Comparison of ENCODE assay signal across 22 cellular contexts in the genomic region with DNA sequence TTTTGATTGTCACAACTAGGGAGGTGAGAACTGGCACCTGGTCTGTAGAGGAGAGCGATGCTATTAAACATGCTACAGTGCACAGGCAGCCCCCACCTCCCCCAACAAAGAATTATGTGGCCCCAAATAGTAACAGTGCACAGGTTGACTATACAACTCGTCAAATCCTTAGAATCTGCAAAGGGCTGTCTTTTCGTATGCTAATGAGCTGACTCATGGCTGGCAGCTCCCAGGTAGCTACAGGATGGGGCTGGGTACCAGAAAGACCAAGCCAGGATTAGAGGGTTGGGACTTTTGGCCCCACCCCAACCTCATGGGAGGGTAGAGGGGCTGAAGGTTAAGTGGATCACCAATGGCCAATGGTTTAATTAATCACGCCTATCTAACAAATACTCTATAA.
DNase-seq lines count a peak whose midpoint lies in the region; ATAC-seq, FAIRE-seq and TF ChIP-seq lines count a peak whose summit lies in the region.
"Had no signal": no experiment of that assay in that cellular context is flagged by ENCODE, and none has a peak within 500 bp of the region (broad histone marks: within the 10 kb centered on the region; RNA-seq: fewer than 3 reads in every experiment).

No MANE protein-coding gene starts in this region.

- H3F3A ChIP-seq in GM23338 (replicated peaks; ENCODE audit: low read depth): no peaks in the 10 kb centered on the region

- H3K36me3 Mint-ChIP-seq in GM23338 (ENCODE audit: low read depth): no peaks in the 10 kb centered on the region
- H3K36me3 Mint-ChIP-seq in astrocyte (ENCODE audit: low read depth, unreplicated experiment): no peaks in the 10 kb centered on the region
- H3K36me3 Mint-ChIP-seq: IgD-negative memory B cell had no signal

- H3K36me3 ChIP-seq in GM23338 (ENCODE audit: insufficient read depth): no peaks in the 10 kb centered on the region
- H3K36me3 ChIP-seq in astrocyte (ENCODE audit: insufficient read depth, low read length): no peaks in the 10 kb centered on the region
- no peaks in the 10 kb centered on the region for H3K36me3 ChIP-seq in esophagus muscularis mucosa
- H3K36me3 ChIP-seq in Peyer's patch: no peaks in the 10 kb centered on the region

- no peak overlapping the region for H3K4me3 Mint-ChIP-seq in GM23338
- no peak overlapping the region for H3K4me3 Mint-ChIP-seq in astrocyte (ENCODE audit: unreplicated experiment)
- H3K4me3 Mint-ChIP-seq: CD4-positive, alpha-beta T cell; IgD-negative memory B cell had no signal

- H3K9me3 Mint-ChIP-seq in GM23338 (no peaks in the 10 kb centered on the region; the same call in 2 of the 3 replicates), astrocyte (ENCODE audit: unreplicated experiment) (peaks cover 3% of the 10 kb centered on the region)
- H3K9me3 Mint-ChIP-seq: CD4-positive, alpha-beta T cell had no signal

- H3K9me2 ChIP-seq in GM23338 (ENCODE audit: insufficient read depth): peaks cover 3% of the 10 kb centered on the region; the same call in 1 of the 2 replicates

- H3K4me1 ChIP-seq in GM23338 (ENCODE audit: insufficient read depth) (peaks cover 4% of the 10 kb centered on the region), astrocyte (ENCODE audit: insufficient read depth, low read length) (peaks cover 21% of the 10 kb centered on the region), esophagus muscularis mucosa (peaks cover 0 to 12% (median 8%) of the 10 kb centered on the region in 4 donors), Peyer's patch (peaks cover 0 to 6% (median 0%) of the 10 kb centered on the region in 4 donors)
- H3K4me1 ChIP-seq: A549, Caco-2 had no signal

- H3K27ac ChIP-seq in GM23338 (ENCODE audit: low read depth): no peak overlapping the region
- no peak overlapping the region for H3K27ac ChIP-seq in astrocyte (ENCODE audit: low read depth, low read length)
- H3K27ac ChIP-seq in esophagus muscularis mucosa (replicated peaks in 1 of 4): no peak overlapping the region
- no peak overlapping the region for H3K27ac ChIP-seq in Peyer's patch
- H3K27ac ChIP-seq: 22Rv1, A549, C4-2B, GM23248 had no signal

- TF ChIP-seq POLR2A in esophagus muscularis mucosa (IDR thresholded peaks at IDR 0.05; ENCODE audit: low read depth) (no peak), H54 (IDR thresholded peaks at IDR 0.05; ENCODE audit: low read depth, low read length) (no peak), Peyer's patch (IDR thresholded peaks at IDR 0.05) (no peak)

- no peak overlapping the region for H3K4me3 ChIP-seq in GM23338
- no peak overlapping the region for H3K4me3 ChIP-seq in astrocyte (ENCODE audit: insufficient read depth, low read depth, low read length)
- H3K4me3 ChIP-seq in esophagus muscularis mucosa: no peak overlapping the region
- no peak overlapping the region for H3K4me3 ChIP-seq in Peyer's patch
- H3K4me3 ChIP-seq: A549, GM23248 had no signal

- no peaks in the 10 kb centered on the region for H3K27me3 ChIP-seq in GM23338 (ENCODE audit: insufficient read depth)
- H3K27me3 ChIP-seq in astrocyte (ENCODE audit: insufficient read depth, low read length): peaks cover 13% of the 10 kb centered on the region
- no peaks in the 10 kb centered on the region for H3K27me3 ChIP-seq in esophagus muscularis mucosa
- no peaks in the 10 kb centered on the region for H3K27me3 ChIP-seq in Peyer's patch

- 78% methylated on average over 4 of the region's 4 CpGs for WGBS in esophagus muscularis mucosa

- FAIRE-seq in astrocyte (lab: Jason Lieb, UNC) (peak; percentile 69), H54 (lab: Jason Lieb, UNC) (no peak)
- FAIRE-seq: A549, D721Med, GM12892, GM18507, HepG2 had no signal

- H2AFZ ChIP-seq in GM23338 (peak overlapping the region; percentile 3; the same call in 1 of the 2 replicates), astrocyte (ENCODE audit: low read depth, low read length) (no peak overlapping the region)
- H2AFZ ChIP-seq: GM23248 had no signal

- no peak for TF ChIP-seq CTCF in GM23338 (conservative IDR thresholded peaks at IDR 0.05; ENCODE audit: low read depth in 2 of 2)
- no peak for TF ChIP-seq CTCF in astrocyte (IDR thresholded peaks at IDR 0.05; ENCODE audit: insufficient read depth, low read depth, low read length)
- TF ChIP-seq CTCF in esophagus muscularis mucosa (IDR thresholded peaks at IDR 0.05): no peak
- no peak for TF ChIP-seq CTCF in Peyer's patch (IDR thresholded peaks at IDR 0.05)

- DNase-seq in GM23338 (ENCODE audit: low spot score): peak; percentile 43
- DNase-seq in astrocyte (ENCODE audit: low read depth): no peak
- peak; percentile 39 for DNase-seq in esophagus muscularis mucosa (ENCODE audit: extremely low spot score)
- peak; percentile 45 for DNase-seq in putamen (ENCODE audit: low spot score)
- no peak for DNase-seq in H54 (ENCODE audit: insufficient read length, low spot score)
- DNase-seq in Peyer's patch: no peak
- no peak for DNase-seq in DMS79 treated with DMSO at 0.1 percent for 48 hours (lab: John Stamatoyannopoulos, UW)
- DNase-seq: AML-193; Caco-2; CD4-positive, alpha-beta T cell; GDM1; GM23248; HCEC 1CT; KBM-7 had no signal

- H3K4me1 Mint-ChIP-seq in GM23338 (peaks cover 31% of the 10 kb centered on the region), astrocyte (ENCODE audit: low read depth, unreplicated experiment) (peaks cover 25% of the 10 kb centered on the region)

- H3K79me2 ChIP-seq in GM23338 (replicated peaks; ENCODE audit: insufficient read depth) (no peaks in the 10 kb centered on the region), astrocyte (ENCODE audit: insufficient read depth, low read length) (no peaks in the 10 kb centered on the region)

- H3K27ac Mint-ChIP-seq in GM23338: no peak overlapping the region
- no peak overlapping the region for H3K27ac Mint-ChIP-seq in astrocyte (ENCODE audit: unreplicated experiment)
- H3K27ac Mint-ChIP-seq: CD4-positive, alpha-beta T cell; IgD-negative memory B cell had no signal

- intact Hi-C loops in esophagus muscularis mucosa (cut with DNase I): no loop called here

- H3K27me3 Mint-ChIP-seq in GM23338 (ENCODE audit: insufficient read depth, low read depth, poor library complexity) (no peaks in the 10 kb centered on the region), astrocyte (ENCODE audit: low read depth, unreplicated experiment) (no peaks in the 10 kb centered on the region)
- H3K27me3 Mint-ChIP-seq: IgD-negative memory B cell had no signal

- ATAC-seq in GM23338: peak; percentile 83
- ATAC-seq: A549, HepG2 had no signal

- H4K20me1 ChIP-seq in GM23338 (replicated peaks; ENCODE audit: insufficient read depth) (no peaks in the 10 kb centered on the region), astrocyte (ENCODE audit: insufficient read depth, low read length) (no peaks in the 10 kb centered on the region)

- no peaks in the 10 kb centered on the region for H3K9me3 ChIP-seq in astrocyte (ENCODE audit: insufficient read depth, low read depth, low read length)
- H3K9me3 ChIP-seq in esophagus muscularis mucosa: no peaks in the 10 kb centered on the region
- no peaks in the 10 kb centered on the region for H3K9me3 ChIP-seq in Peyer's patch
- H3K9me3 ChIP-seq: A549, Caco-2 had no signal

- no peak overlapping the region for H3K9ac ChIP-seq in astrocyte (ENCODE audit: low read length)
- H3K9ac ChIP-seq: GM23248 had no signal

- no peak for TF ChIP-seq EP300 in esophagus muscularis mucosa (IDR thresholded peaks at IDR 0.05)

- 0 out of 2 replicates have a peak overlapping the region, but pooled peaks have one; percentile 34 for H3K4me2 ChIP-seq in GM23338
- no peak overlapping the region for H3K4me2 ChIP-seq in astrocyte (ENCODE audit: low read length)
- H3K4me2 ChIP-seq: A549 had no signal

TF ChIP-seq in GM23338, 12 proteins besides CTCF, POLR2A, EP300 and RAD21 (continues in another document):
- no peak for TF ChIP-seq JUNB (IDR thresholded peaks at IDR 0.05; ENCODE audit: unreplicated experiment)
- TF ChIP-seq STAT1 (IDR thresholded peaks at IDR 0.05; ENCODE audit: unreplicated experiment): no peak
- no peak for TF ChIP-seq EZH2phosphoT487 (IDR thresholded peaks at IDR 0.05; ENCODE audit: unreplicated experiment)

Comparison
In these comparisons a context has a peak if more than half of its experiments do, and no peak if none do; other contexts are left out.
1. DNase-seq: peak in GM23338 (single experiment), esophagus muscularis mucosa (single experiment) and putamen (single experiment); none in astrocyte (single experiment), H54 (single experiment), Peyer's patch (0 of 3) and DMS79 treated with DMSO at 0.1 percent for 48 hours (single experiment).